18 cellular contexts compared by ENCODE assay signal in genomic region chr5:116495786-116496185, GRCh38.
"Had no signal": no experiment of that assay in that cellular context is flagged by ENCODE, and none has a peak within 500 bp of the region (broad histone marks: within the 10 kb centered on the region; RNA-seq: fewer than 3 reads in every experiment).

No MANE protein-coding gene starts in this region.

- H3K4me3 ChIP-seq: colonic mucosa, lung, prostate gland, right lobe of liver, spleen, tibial artery, vagina had no signal

- H3K36me3 ChIP-seq: colonic mucosa, prostate gland had no signal

- H3K27me3 Mint-ChIP-seq: activated B cell treated with CpG ODN at 0.5 μM for 24 hours; activated CD4-positive, alpha-beta T cell treated with anti-CD3 and anti-CD28 coated beads, Interleukin-2, amount 10 ng/mL, durations not matched to agents 7 days and 5 days; stimulated activated memory B cell treated with anti-CD40 and anti-IgM and Interleukin-4, amounts not matched to agents 10 μg/mL and 1 μg/mL and 100 μg/mL, for 72 hours had no signal

- H3K4me1 ChIP-seq: prostate gland, right lobe of liver, tibial artery, vagina had no signal

- H3K4me3 Mint-ChIP-seq: activated B cell treated with CpG ODN at 0.5 μM for 24 hours; activated CD4-positive, alpha-beta T cell treated with anti-CD3 and anti-CD28 coated beads, Interleukin-2, amount 10 ng/mL, durations not matched to agents 7 days and 5 days; activated naive CD4-positive, alpha-beta T cell treated with anti-CD3 and anti-CD28 coated beads for 36 hours; natural killer cell; stimulated activated memory B cell treated with anti-CD40 and anti-IgM and Interleukin-4, amounts not matched to agents 10 μg/mL and 1 μg/mL and 100 μg/mL, for 72 hours had no signal

- DNase-seq: activated B cell treated with CpG ODN at 0.5 μM for 24 hours; activated CD4-positive, alpha-beta T cell treated with anti-CD3 and anti-CD28 coated beads, Interleukin-2, amount 10 ng/mL, durations not matched to agents 7 days and 5 days; activated CD8-positive, alpha-beta memory T cell treated with anti-CD3 and anti-CD28 coated beads for 24 hours; activated naive CD4-positive, alpha-beta T cell treated with anti-CD3 and anti-CD28 coated beads for 36 hours; colonic mucosa; foreskin keratinocyte; head of caudate nucleus; left cardiac atrium; natural killer cell; nucleus accumbens; right lobe of liver; spleen; stimulated activated CD4-positive, alpha-beta T cell treated with anti-CD3 and anti-CD28 coated beads, Interleukin-1b, Interleukin-23, amount 100 ng/mL, for 48 hours; tibial artery had no signal

- H3K27ac ChIP-seq: colonic mucosa, foreskin keratinocyte, prostate gland, right lobe of liver, spleen, tibial artery, vagina had no signal

- H3K36me3 Mint-ChIP-seq: natural killer cell; stimulated activated memory B cell treated with anti-CD40 and anti-IgM and Interleukin-4, amounts not matched to agents 10 μg/mL and 1 μg/mL and 100 μg/mL, for 72 hours had no signal

- H3K27me3 ChIP-seq: colonic mucosa, foreskin keratinocyte, right lobe of liver, spleen, tibial artery, vagina had no signal

- H3K9me3 Mint-ChIP-seq: activated B cell treated with CpG ODN at 0.5 μM for 24 hours; activated CD4-positive, alpha-beta T cell treated with anti-CD3 and anti-CD28 coated beads, Interleukin-2, amount 10 ng/mL, durations not matched to agents 7 days and 5 days; activated naive CD4-positive, alpha-beta T cell treated with anti-CD3 and anti-CD28 coated beads for 36 hours; stimulated activated memory B cell treated with anti-CD40 and anti-IgM and Interleukin-4, amounts not matched to agents 10 μg/mL and 1 μg/mL and 100 μg/mL, for 72 hours had no signal

- H3K27ac Mint-ChIP-seq: activated B cell treated with CpG ODN at 0.5 μM for 24 hours; activated CD4-positive, alpha-beta T cell treated with anti-CD3 and anti-CD28 coated beads, Interleukin-2, amount 10 ng/mL, durations not matched to agents 7 days and 5 days; activated naive CD4-positive, alpha-beta T cell treated with anti-CD3 and anti-CD28 coated beads for 36 hours; natural killer cell; stimulated activated memory B cell treated with anti-CD40 and anti-IgM and Interleukin-4, amounts not matched to agents 10 μg/mL and 1 μg/mL and 100 μg/mL, for 72 hours had no signal

- ATAC-seq: foreskin keratinocyte; left cardiac atrium; natural killer cell; right lobe of liver; stimulated activated memory B cell treated with anti-CD40 and anti-IgM and Interleukin-4, amounts not matched to agents 10 μg/mL and 1 μg/mL and 100 μg/mL, for 72 hours had no signal
